1 cellular context compared by ENCODE assay signal in genomic region chr16:1929578-1930337, GRCh38.
A peak's percentile ranks its signal among the peaks of the same experiment; 100 is the strongest.
TF ChIP-seq lines count a peak whose summit lies in the region.

No MANE protein-coding gene starts in this region.

TF ChIP-seq in K562, 482 proteins besides CTCF, POLR2A, EP300 and RAD21 (continued from another document and continues in another):
- TF ChIP-seq, protein P1, sequence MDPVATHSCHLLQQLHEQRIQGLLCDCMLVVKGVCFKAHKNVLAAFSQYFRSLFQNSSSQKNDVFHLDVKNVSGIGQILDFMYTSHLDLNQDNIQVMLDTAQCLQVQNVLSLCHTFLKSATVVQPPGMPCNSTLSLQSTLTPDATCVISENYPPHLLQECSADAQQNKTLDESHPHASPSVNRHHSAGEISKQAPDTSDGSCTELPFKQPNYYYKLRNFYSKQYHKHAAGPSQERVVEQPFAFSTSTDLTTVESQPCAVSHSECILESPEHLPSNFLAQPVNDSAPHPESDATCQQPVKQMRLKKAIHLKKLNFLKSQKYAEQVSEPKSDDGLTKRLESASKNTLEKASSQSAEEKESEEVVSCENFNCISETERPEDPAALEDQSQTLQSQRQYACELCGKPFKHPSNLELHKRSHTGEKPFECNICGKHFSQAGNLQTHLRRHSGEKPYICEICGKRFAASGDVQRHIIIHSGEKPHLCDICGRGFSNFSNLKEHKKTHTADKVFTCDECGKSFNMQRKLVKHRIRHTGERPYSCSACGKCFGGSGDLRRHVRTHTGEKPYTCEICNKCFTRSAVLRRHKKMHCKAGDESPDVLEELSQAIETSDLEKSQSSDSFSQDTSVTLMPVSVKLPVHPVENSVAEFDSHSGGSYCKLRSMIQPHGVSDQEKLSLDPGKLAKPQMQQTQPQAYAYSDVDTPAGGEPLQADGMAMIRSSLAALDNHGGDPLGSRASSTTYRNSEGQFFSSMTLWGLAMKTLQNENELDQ (CRISPR knock-in tag; IDR thresholded peaks at IDR 0.05; ENCODE audit: borderline replicate concordance) = no peak
- TF ChIP-seq FOXK2 (conservative IDR thresholded peaks at IDR 0.05 in 1 of 2, IDR thresholded peaks at IDR 0.05 in 1 of 2; ENCODE audit: low read depth in 2 of 2) = no peak
- TF ChIP-seq EP400 (IDR thresholded peaks at IDR 0.05) = peak; percentile 35; the same call in 1 of the 2 replicates
- no peak for TF ChIP-seq PURB (CRISPR knock-in tag; IDR thresholded peaks at IDR 0.05; ENCODE audit: low read depth)
- TF ChIP-seq, protein P2, sequence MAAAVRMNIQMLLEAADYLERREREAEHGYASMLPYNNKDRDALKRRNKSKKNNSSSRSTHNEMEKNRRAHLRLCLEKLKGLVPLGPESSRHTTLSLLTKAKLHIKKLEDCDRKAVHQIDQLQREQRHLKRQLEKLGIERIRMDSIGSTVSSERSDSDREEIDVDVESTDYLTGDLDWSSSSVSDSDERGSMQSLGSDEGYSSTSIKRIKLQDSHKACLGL (CRISPR knock-in tag; IDR thresholded peaks at IDR 0.05; ENCODE audit: borderline replicate concordance, poor library complexity, severe bottlenecking) = no peak
- no peak for TF ChIP-seq ZNF785 (CRISPR knock-in tag; IDR thresholded peaks at IDR 0.05)
- no peak for TF ChIP-seq MAFF (IDR thresholded peaks at IDR 0.05; ENCODE audit: low read length)
- TF ChIP-seq MBD2 (IDR thresholded peaks at IDR 0.05; ENCODE audit: borderline replicate concordance, low read depth) = peak; percentile 5; the same call in 1 of the 2 replicates
- TF ChIP-seq GABPA (tag; conservative IDR thresholded peaks at IDR 0.05; ENCODE audit: low read depth) = no peak
- peak; percentile 36; the same call in 1 of the 2 replicates for TF ChIP-seq HCFC1 (IDR thresholded peaks at IDR 0.05; ENCODE audit: low read depth, low read length)
- TF ChIP-seq, protein P3, sequence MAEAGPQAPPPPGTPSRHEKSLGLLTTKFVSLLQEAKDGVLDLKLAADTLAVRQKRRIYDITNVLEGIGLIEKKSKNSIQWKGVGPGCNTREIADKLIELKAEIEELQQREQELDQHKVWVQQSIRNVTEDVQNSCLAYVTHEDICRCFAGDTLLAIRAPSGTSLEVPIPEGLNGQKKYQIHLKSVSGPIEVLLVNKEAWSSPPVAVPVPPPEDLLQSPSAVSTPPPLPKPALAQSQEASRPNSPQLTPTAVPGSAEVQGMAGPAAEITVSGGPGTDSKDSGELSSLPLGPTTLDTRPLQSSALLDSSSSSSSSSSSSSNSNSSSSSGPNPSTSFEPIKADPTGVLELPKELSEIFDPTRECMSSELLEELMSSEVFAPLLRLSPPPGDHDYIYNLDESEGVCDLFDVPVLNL (CRISPR knock-in tag; IDR thresholded peaks at IDR 0.05; ENCODE audit: low read depth) = no peak
- no peak for TF ChIP-seq REST (CRISPR knock-in tag; IDR thresholded peaks at IDR 0.05; ENCODE audit: low read depth)
- TF ChIP-seq MCM5 (IDR thresholded peaks at IDR 0.05; ENCODE audit: low read depth) = no peak
- TF ChIP-seq RUNX1 (IDR thresholded peaks at IDR 0.05; ENCODE audit: low read depth) = no peak
- TF ChIP-seq JUNB (CRISPR knock-in tag; conservative IDR thresholded peaks at IDR 0.05) = no peak
- no peak for TF ChIP-seq FOXA1 (IDR thresholded peaks at IDR 0.05; ENCODE audit: borderline replicate concordance)
- TF ChIP-seq, protein P4, sequence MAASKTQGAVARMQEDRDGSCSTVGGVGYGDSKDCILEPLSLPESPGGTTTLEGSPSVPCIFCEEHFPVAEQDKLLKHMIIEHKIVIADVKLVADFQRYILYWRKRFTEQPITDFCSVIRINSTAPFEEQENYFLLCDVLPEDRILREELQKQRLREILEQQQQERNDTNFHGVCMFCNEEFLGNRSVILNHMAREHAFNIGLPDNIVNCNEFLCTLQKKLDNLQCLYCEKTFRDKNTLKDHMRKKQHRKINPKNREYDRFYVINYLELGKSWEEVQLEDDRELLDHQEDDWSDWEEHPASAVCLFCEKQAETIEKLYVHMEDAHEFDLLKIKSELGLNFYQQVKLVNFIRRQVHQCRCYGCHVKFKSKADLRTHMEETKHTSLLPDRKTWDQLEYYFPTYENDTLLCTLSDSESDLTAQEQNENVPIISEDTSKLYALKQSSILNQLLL (CRISPR knock-in tag; IDR thresholded peaks at IDR 0.05; ENCODE audit: borderline replicate concordance) = no peak
- no peak for TF ChIP-seq KLF10 (CRISPR knock-in tag; IDR thresholded peaks at IDR 0.05)
- peak; percentile 39; the same call in 1 of the 2 replicates for TF ChIP-seq TFAP4 (CRISPR knock-in tag; IDR thresholded peaks at IDR 0.05; ENCODE audit: borderline replicate concordance)
- TF ChIP-seq, protein P5, sequence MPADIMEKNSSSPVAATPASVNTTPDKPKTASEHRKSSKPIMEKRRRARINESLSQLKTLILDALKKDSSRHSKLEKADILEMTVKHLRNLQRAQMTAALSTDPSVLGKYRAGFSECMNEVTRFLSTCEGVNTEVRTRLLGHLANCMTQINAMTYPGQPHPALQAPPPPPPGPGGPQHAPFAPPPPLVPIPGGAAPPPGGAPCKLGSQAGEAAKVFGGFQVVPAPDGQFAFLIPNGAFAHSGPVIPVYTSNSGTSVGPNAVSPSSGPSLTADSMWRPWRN (IDR thresholded peaks at IDR 0.05; ENCODE audit: low read depth) = no peak
- TF ChIP-seq MYNN (IDR thresholded peaks at IDR 0.05) = 0 out of 2 replicates have a peak, but pooled peaks have one; percentile 17
- TF ChIP-seq MYNN (CRISPR knock-in tag; IDR thresholded peaks at IDR 0.05) = no peak
- TF ChIP-seq ETS2 (tag; IDR thresholded peaks at IDR 0.05; ENCODE audit: borderline replicate concordance, poor library complexity, severe bottlenecking) = no peak
- no peak for TF ChIP-seq ZNF696 (CRISPR knock-in tag; conservative IDR thresholded peaks at IDR 0.05)
- no peak for TF ChIP-seq RFX1 (IDR thresholded peaks at IDR 0.05)
- TF ChIP-seq SMAD3 (CRISPR knock-in tag; conservative IDR thresholded peaks at IDR 0.05) = no peak
- TF ChIP-seq NBN (IDR thresholded peaks at IDR 0.05; ENCODE audit: low read depth) = no peak
- TF ChIP-seq KHSRP (IDR thresholded peaks at IDR 0.05) = no peak
- no peak for TF ChIP-seq FOXJ3 (CRISPR knock-in tag; IDR thresholded peaks at IDR 0.05)
- no peak for TF ChIP-seq ZNF764 (CRISPR knock-in tag; IDR thresholded peaks at IDR 0.05; ENCODE audit: low read depth)
- no peak for TF ChIP-seq ZNF347 (CRISPR knock-in tag; IDR thresholded peaks at IDR 0.05; ENCODE audit: low read depth)
- peak in 1 of 2 experiments; percentile 88; a peak in 2 of 4 replicates for TF ChIP-seq NONO (IDR thresholded peaks at IDR 0.05; ENCODE audit: low read depth in 2 of 2, low read length in 1 of 2)
- no peak for TF ChIP-seq ZNF584 (CRISPR knock-in tag; IDR thresholded peaks at IDR 0.05; ENCODE audit: low read depth)
- no peak for TF ChIP-seq CREB1 (IDR thresholded peaks at IDR 0.05)
- TF ChIP-seq CREB1 (CRISPR knock-in tag; IDR thresholded peaks at IDR 0.05) = peak; percentile 57; the same call in 1 of the 2 replicates
- TF ChIP-seq, protein P6, sequence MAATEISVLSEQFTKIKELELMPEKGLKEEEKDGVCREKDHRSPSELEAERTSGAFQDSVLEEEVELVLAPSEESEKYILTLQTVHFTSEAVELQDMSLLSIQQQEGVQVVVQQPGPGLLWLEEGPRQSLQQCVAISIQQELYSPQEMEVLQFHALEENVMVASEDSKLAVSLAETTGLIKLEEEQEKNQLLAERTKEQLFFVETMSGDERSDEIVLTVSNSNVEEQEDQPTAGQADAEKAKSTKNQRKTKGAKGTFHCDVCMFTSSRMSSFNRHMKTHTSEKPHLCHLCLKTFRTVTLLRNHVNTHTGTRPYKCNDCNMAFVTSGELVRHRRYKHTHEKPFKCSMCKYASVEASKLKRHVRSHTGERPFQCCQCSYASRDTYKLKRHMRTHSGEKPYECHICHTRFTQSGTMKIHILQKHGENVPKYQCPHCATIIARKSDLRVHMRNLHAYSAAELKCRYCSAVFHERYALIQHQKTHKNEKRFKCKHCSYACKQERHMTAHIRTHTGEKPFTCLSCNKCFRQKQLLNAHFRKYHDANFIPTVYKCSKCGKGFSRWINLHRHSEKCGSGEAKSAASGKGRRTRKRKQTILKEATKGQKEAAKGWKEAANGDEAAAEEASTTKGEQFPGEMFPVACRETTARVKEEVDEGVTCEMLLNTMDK (IDR thresholded peaks at IDR 0.05; ENCODE audit: borderline replicate concordance, insufficient read depth, low read depth, low read length, poor library complexity, severe bottlenecking) = peak; percentile 58
- TF ChIP-seq CCAR2 (IDR thresholded peaks at IDR 0.05; ENCODE audit: low read depth, low read length) = no peak
- no peak for TF ChIP-seq ZNF175 (CRISPR knock-in tag; IDR thresholded peaks at IDR 0.05; ENCODE audit: low read depth)
- TF ChIP-seq, protein P7, sequence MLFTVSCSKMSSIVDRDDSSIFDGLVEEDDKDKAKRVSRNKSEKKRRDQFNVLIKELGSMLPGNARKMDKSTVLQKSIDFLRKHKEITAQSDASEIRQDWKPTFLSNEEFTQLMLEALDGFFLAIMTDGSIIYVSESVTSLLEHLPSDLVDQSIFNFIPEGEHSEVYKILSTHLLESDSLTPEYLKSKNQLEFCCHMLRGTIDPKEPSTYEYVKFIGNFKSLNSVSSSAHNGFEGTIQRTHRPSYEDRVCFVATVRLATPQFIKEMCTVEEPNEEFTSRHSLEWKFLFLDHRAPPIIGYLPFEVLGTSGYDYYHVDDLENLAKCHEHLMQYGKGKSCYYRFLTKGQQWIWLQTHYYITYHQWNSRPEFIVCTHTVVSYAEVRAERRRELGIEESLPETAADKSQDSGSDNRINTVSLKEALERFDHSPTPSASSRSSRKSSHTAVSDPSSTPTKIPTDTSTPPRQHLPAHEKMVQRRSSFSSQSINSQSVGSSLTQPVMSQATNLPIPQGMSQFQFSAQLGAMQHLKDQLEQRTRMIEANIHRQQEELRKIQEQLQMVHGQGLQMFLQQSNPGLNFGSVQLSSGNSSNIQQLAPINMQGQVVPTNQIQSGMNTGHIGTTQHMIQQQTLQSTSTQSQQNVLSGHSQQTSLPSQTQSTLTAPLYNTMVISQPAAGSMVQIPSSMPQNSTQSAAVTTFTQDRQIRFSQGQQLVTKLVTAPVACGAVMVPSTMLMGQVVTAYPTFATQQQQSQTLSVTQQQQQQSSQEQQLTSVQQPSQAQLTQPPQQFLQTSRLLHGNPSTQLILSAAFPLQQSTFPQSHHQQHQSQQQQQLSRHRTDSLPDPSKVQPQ (CRISPR knock-in tag; IDR thresholded peaks at IDR 0.05; ENCODE audit: borderline replicate concordance) = no peak
- peak; percentile 76 for TF ChIP-seq ARID4B (CRISPR knock-in tag; IDR thresholded peaks at IDR 0.05)
- 0 out of 2 replicates have a peak, but pooled peaks have one; percentile 24 for TF ChIP-seq JUN (IDR thresholded peaks at IDR 0.05; ENCODE audit: borderline replicate concordance, low read depth, low read length)
- TF ChIP-seq JUN (CRISPR knock-in tag; IDR thresholded peaks at IDR 0.05; ENCODE audit: borderline replicate concordance) = no peak; the same call in 1 of the 2 replicates
